1 cellular context compared by ENCODE assay signal in genomic region chr2:234502919-234503285, GRCh38.
TF ChIP-seq lines count a peak whose summit lies in the region.

No MANE protein-coding gene starts in this region.

TF ChIP-seq in HEK293T, 16 proteins besides CTCF, POLR2A, EP300 and RAD21 (continued from another document):
- no peak for TF ChIP-seq FOXM1 (IDR thresholded peaks at IDR 0.05; ENCODE audit: borderline replicate concordance)
- TF ChIP-seq SP1 (IDR thresholded peaks at IDR 0.05) = no peak
- no peak for TF ChIP-seq BHLHE40 (IDR thresholded peaks at IDR 0.05; ENCODE audit: borderline replicate concordance)
- TF ChIP-seq ARNT (IDR thresholded peaks at IDR 0.05) = no peak
- no peak for TF ChIP-seq ELF4 (IDR thresholded peaks at IDR 0.05)
- TF ChIP-seq LEF1 (IDR thresholded peaks at IDR 0.05; ENCODE audit: borderline replicate concordance) = no peak
- no peak for TF ChIP-seq L3MBTL2 (conservative IDR thresholded peaks at IDR 0.05)
- TF ChIP-seq FOXK2 (IDR thresholded peaks at IDR 0.05) = no peak
TF ChIP-seq in HEK293T: peak in this region for 0.
